In genomic region chr16:46916980-46917379, GRCh38 we compare ENCODE assay signal across 16 cellular contexts. TPM values are rescaled to one million over a fixed set of nuclear protein-coding genes. Genes with fewer than 3 reads are reported as not detected.
A peak's percentile ranks its signal among the peaks of the same experiment; 100 is the strongest.
DNase-seq lines count a peak whose midpoint lies in the region; ATAC-seq and TF ChIP-seq lines count a peak whose summit lies in the region.
"Had no signal": no experiment of that assay in that cellular context is flagged by ENCODE, and none has a peak within 500 bp of the region (broad histone marks: within the 10 kb centered on the region; RNA-seq: fewer than 3 reads in every experiment).

No MANE protein-coding gene starts in this region.

- H3K9me3 Mint-ChIP-seq in IgD-negative memory B cell: peaks cover 0 to 4% (median 0%) of the 10 kb centered on the region in 3 donors
- H3K9me3 Mint-ChIP-seq in WTC11: no peaks in the 10 kb centered on the region

- no peak overlapping the region for H2BK5ac ChIP-seq in mesendoderm (ENCODE audit: low read length)

- H2AK5ac ChIP-seq in mesendoderm (ENCODE audit: low read length): no peak overlapping the region

- no peaks in the 10 kb centered on the region for H3K79me2 ChIP-seq in mesendoderm (ENCODE audit: control insufficient read depth, insufficient read depth, low read length)

- no peak overlapping the region for H3K4ac ChIP-seq in mesendoderm (ENCODE audit: low read depth, low read length)

- no peak overlapping the region for H3K9ac ChIP-seq in mesendoderm (ENCODE audit: low read length)

- no peak overlapping the region for H3K4me2 ChIP-seq in mesendoderm (ENCODE audit: low read length)

- H4K5ac ChIP-seq in mesendoderm (ENCODE audit: low read length): no peak overlapping the region

- H3K27ac Mint-ChIP-seq in IgD-negative memory B cell (peak overlapping the region in 2 of 3 donors; percentile 21 to 94), WTC11 (no peak overlapping the region)
- H3K27ac Mint-ChIP-seq: activated CD8-positive, alpha-beta memory T cell treated with anti-CD3 and anti-CD28 coated beads, Interleukin-2, amount 10 ng/mL, durations not matched to agents 7 days and 5 days; activated naive CD8-positive, alpha-beta T cell had no signal

- H3K27me3 Mint-ChIP-seq in IgD-negative memory B cell: no peaks in the 10 kb centered on the region
- no peaks in the 10 kb centered on the region for H3K27me3 Mint-ChIP-seq in WTC11 (ENCODE audit: low read depth)
- H3K27me3 Mint-ChIP-seq: activated CD8-positive, alpha-beta memory T cell treated with anti-CD3 and anti-CD28 coated beads, Interleukin-2, amount 10 ng/mL, durations not matched to agents 7 days and 5 days; activated naive CD8-positive, alpha-beta T cell had no signal

- H3K36me3 ChIP-seq in mesendoderm (ENCODE audit: control insufficient read depth, insufficient read depth, low read length): peaks cover 24% of the 10 kb centered on the region

- H3K4me1 Mint-ChIP-seq in IgD-negative memory B cell (peaks cover 34 to 61% (median 55%) of the 10 kb centered on the region in 3 donors), WTC11 (no peaks in the 10 kb centered on the region)
- H3K4me1 Mint-ChIP-seq: activated CD8-positive, alpha-beta memory T cell treated with anti-CD3 and anti-CD28 coated beads, Interleukin-2, amount 10 ng/mL, durations not matched to agents 7 days and 5 days had no signal

- no peak for TF ChIP-seq CTCF in WTC11 (IDR thresholded peaks at IDR 0.05)

- no peak overlapping the region for H3K18ac ChIP-seq in mesendoderm (ENCODE audit: low read length)

- no peak overlapping the region for H3K27ac ChIP-seq in mesendoderm (ENCODE audit: low read depth, low read length)
- H3K27ac ChIP-seq: esophagus muscularis mucosa, suprapubic skin had no signal

- H3K4me1 ChIP-seq in mesendoderm (ENCODE audit: control insufficient read depth, low read depth, low read length): no peaks in the 10 kb centered on the region
- H3K4me1 ChIP-seq: esophagus muscularis mucosa had no signal

- POLR2A ChIA-PET in WTC11 (lab: Charles Lee): interaction anchor here (0.8 to 1.5 kb wide), 3 partner anchors 9 to 57 kb away, joined by 3 read pairs; no protein-coding TSS in a partner anchor

- H2BK15ac ChIP-seq in mesendoderm (replicated peaks; ENCODE audit: low read depth): no peak overlapping the region

- H3K36me3 Mint-ChIP-seq in IgD-negative memory B cell (peaks cover 2% of the 10 kb centered on the region), WTC11 (peaks cover 81% of the 10 kb centered on the region)
- H3K36me3 Mint-ChIP-seq: activated naive CD8-positive, alpha-beta T cell had no signal

- WGBS in mesendoderm (ENCODE audit: extremely low coverage, insufficient coverage, low lambda C conversion rate): no CpG with 5 or more reads among the region's 3 CpGs

- no peak overlapping the region for H3K4me3 ChIP-seq in mesendoderm (ENCODE audit: low read length)
- H3K4me3 ChIP-seq: esophagus muscularis mucosa, spleen, suprapubic skin had no signal

- H3K27me3 ChIP-seq in mesendoderm (ENCODE audit: insufficient read depth, low read length, poor library complexity): no peaks in the 10 kb centered on the region
- H3K27me3 ChIP-seq: esophagus muscularis mucosa, spleen, suprapubic skin had no signal

- DNase-seq in EH (ENCODE audit: low read depth): peak; percentile 25
- no peak for DNase-seq in WTC11 (ENCODE audit: low spot score)
- DNase-seq in mesendoderm: peak; percentile 67
- no peak for DNase-seq in NCI-H187 treated with DMSO at 0.1 percent for 48 hours (lab: John Stamatoyannopoulos, UW)
- DNase-seq in SHP77 (lab: John Stamatoyannopoulos, UW): no peak
- DNase-seq: activated CD8-positive, alpha-beta memory T cell treated with anti-CD3 and anti-CD28 coated beads, Interleukin-2, amount 10 ng/mL, durations not matched to agents 7 days and 5 days; Calu3; mammary epithelial cell; MM.1S; NCI-H345 had no signal

- no peak overlapping the region for H4K8ac ChIP-seq in mesendoderm (ENCODE audit: low read depth, low read length)

- H3K23ac ChIP-seq in mesendoderm (ENCODE audit: low read length): no peak overlapping the region

- H3K4me3 Mint-ChIP-seq in IgD-negative memory B cell (peak overlapping the region in 3 of 4 donors; percentile 27 to 93 (median 51)), WTC11 (no peak overlapping the region)
- H3K4me3 Mint-ChIP-seq: activated CD8-positive, alpha-beta memory T cell treated with anti-CD3 and anti-CD28 coated beads, Interleukin-2, amount 10 ng/mL, durations not matched to agents 7 days and 5 days; activated naive CD8-positive, alpha-beta T cell had no signal

- no peak overlapping the region for H2BK120ac ChIP-seq in mesendoderm (ENCODE audit: low read depth, low read length)

- ATAC-seq in WTC11: peak; percentile 87
- ATAC-seq in HG02973 (IDR thresholded peaks at IDR 0.05; ENCODE audit: unreplicated experiment): no peak
- ATAC-seq: activated CD8-positive, alpha-beta memory T cell treated with anti-CD3 and anti-CD28 coated beads, Interleukin-2, amount 10 ng/mL, durations not matched to agents 7 days and 5 days had no signal

- H3K56ac ChIP-seq in mesendoderm (ENCODE audit: low read length): no peak overlapping the region

- CTCF ChIA-PET in WTC11 (lab: Charles Lee): interaction anchor here (1.0 to 1.8 kb wide), 3 partner anchors 8 to 63 kb away, joined by 6 to 9 read pairs (median 8); no protein-coding TSS in a partner anchor

- H3K79me1 ChIP-seq in mesendoderm (ENCODE audit: low read length): no peaks in the 10 kb centered on the region

TF ChIP-seq in WTC11, 78 proteins besides CTCF, POLR2A, EP300 and RAD21:
- peak; percentile 81 for TF ChIP-seq USF2 (CRISPR knock-in tag; IDR thresholded peaks at IDR 0.05)
- no peak for TF ChIP-seq NFE2L1 (CRISPR knock-in tag; IDR thresholded peaks at IDR 0.05)
- TF ChIP-seq USF1 (CRISPR knock-in tag; IDR thresholded peaks at IDR 0.05): peak; percentile 72

RNA-seq across cellular contexts. Expression of gene GPT2, which starts 32.8 kb away (rescaled TPM):
- 5.0 TPM for polyA plus RNA-seq in IgD-negative memory B cell
- 61.0 to 81.8 TPM (median 63.1 TPM) in 3 replicates for total RNA-seq in WTC11 (2021)
- 30.6 TPM for polyA plus RNA-seq in mesendoderm (2013, experiment 1 of 2)
- polyA plus RNA-seq in mesendoderm (2013, experiment 2 of 2): 32.9 TPM

RNA-seq across cellular contexts. Expression of gene DNAJA2, which starts 56.5 kb away (rescaled TPM):
- polyA plus RNA-seq in IgD-negative memory B cell: 76.2 TPM
- total RNA-seq in WTC11 (2021): 101 to 103 TPM (median 102 TPM) in 3 replicates
- 52.3 TPM for polyA plus RNA-seq in mesendoderm (2013, experiment 1 of 2)
- polyA plus RNA-seq in mesendoderm (2013, experiment 2 of 2): 52.5 TPM

Comparison
In these comparisons a context has a peak if more than half of its experiments do, and no peak if none do; other contexts are left out.
1. DNase-seq: peak in EH (single experiment) and mesendoderm (single experiment); none in WTC11 (single experiment), NCI-H187 treated with DMSO at 0.1 percent for 48 hours (single experiment) and SHP77 (0 of 2).